1 cellular context compared by ENCODE assay signal in genomic region chr19:55441692-55442321, GRCh38.
A peak's percentile ranks its signal among the peaks of the same experiment; 100 is the strongest.
TF ChIP-seq lines count a peak whose summit lies in the region.

No MANE protein-coding gene starts in this region.

TF ChIP-seq in GM12878, 131 proteins besides CTCF, POLR2A, EP300 and RAD21:
- no peak for TF ChIP-seq TBL1XR1 (IDR thresholded peaks at IDR 0.05; ENCODE audit: low read depth, low read length)
- peak; percentile 71 for TF ChIP-seq HDAC6 (IDR thresholded peaks at IDR 0.05; ENCODE audit: unreplicated experiment)
- TF ChIP-seq SIX5 (IDR thresholded peaks at IDR 0.05; ENCODE audit: low read depth, low read length, severe bottlenecking): no peak
